2 cellular contexts compared by ENCODE assay signal in genomic region chr14:100683578-100683977, GRCh38.
TF ChIP-seq lines count a peak whose summit lies in the region.

No MANE protein-coding gene starts in this region.

TF ChIP-seq in HepG2, 621 proteins besides CTCF, POLR2A, EP300 and RAD21:
- TF ChIP-seq THAP7 (CRISPR knock-in tag; IDR thresholded peaks at IDR 0.05) (no peak), MLXIP (CRISPR knock-in tag; IDR thresholded peaks at IDR 0.05; ENCODE audit: borderline replicate concordance) (no peak), ZNF124 (CRISPR knock-in tag; IDR thresholded peaks at IDR 0.05) (no peak), RBM39 (IDR thresholded peaks at IDR 0.05; ENCODE audit: low read depth, low read length, poor library complexity, severe bottlenecking) (no peak), SNRNP70 (IDR thresholded peaks at IDR 0.05; ENCODE audit: low read depth, low read length) (no peak), XBP1 (CRISPR knock-in tag; IDR thresholded peaks at IDR 0.05) (no peak), ZNF235 (CRISPR knock-in tag; IDR thresholded peaks at IDR 0.05; ENCODE audit: borderline replicate concordance) (no peak), CAMTA2 (CRISPR knock-in tag; IDR thresholded peaks at IDR 0.05; ENCODE audit: borderline replicate concordance) (no peak), ZBTB49 (CRISPR knock-in tag; IDR thresholded peaks at IDR 0.05; ENCODE audit: borderline replicate concordance) (no peak), SP4 (CRISPR knock-in tag; IDR thresholded peaks at IDR 0.05) (no peak), ERF (CRISPR knock-in tag; IDR thresholded peaks at IDR 0.05) (no peak), SOX5 (CRISPR knock-in tag; IDR thresholded peaks at IDR 0.05; ENCODE audit: borderline replicate concordance) (no peak), KAT2B (IDR thresholded peaks at IDR 0.05; ENCODE audit: borderline replicate concordance, low read depth, low read length) (no peak), ZNF570 (CRISPR knock-in tag; IDR thresholded peaks at IDR 0.05; ENCODE audit: borderline replicate concordance) (no peak), ZNF704 (CRISPR knock-in tag; IDR thresholded peaks at IDR 0.05; ENCODE audit: borderline replicate concordance) (no peak), MYPOP (CRISPR knock-in tag; IDR thresholded peaks at IDR 0.05) (no peak), ZXDC (CRISPR knock-in tag; IDR thresholded peaks at IDR 0.05) (no peak)

TF ChIP-seq in K562, 482 proteins besides CTCF, POLR2A, EP300 and RAD21:
- TF ChIP-seq ZBTB40 (IDR thresholded peaks at IDR 0.05) (no peak), ZBTB40 (CRISPR knock-in tag; IDR thresholded peaks at IDR 0.05) (no peak), CEBPB (tag; IDR thresholded peaks at IDR 0.05) (0 out of 2 replicates have a peak, but pooled peaks have one; percentile 5), PKNOX1 (IDR thresholded peaks at IDR 0.05) (peak; percentile 77), ZNF398 (CRISPR knock-in tag; IDR thresholded peaks at IDR 0.05) (no peak)
